In genomic region chr2:68411397-68412126, GRCh38 we compare ENCODE assay signal across 11 cellular contexts. TPM values are rescaled to one million over a fixed set of nuclear protein-coding genes. Genes with fewer than 3 reads are reported as not detected.
A peak's percentile ranks its signal among the peaks of the same experiment; 100 is the strongest.
DNase-seq lines count a peak whose midpoint lies in the region; ATAC-seq, FAIRE-seq and TF ChIP-seq lines count a peak whose summit lies in the region.
"Had no signal": no experiment of that assay in that cellular context is flagged by ENCODE, and none has a peak within 500 bp of the region (broad histone marks: within the 10 kb centered on the region; RNA-seq: fewer than 3 reads in every experiment).

No MANE protein-coding gene starts in this region.

- H3K4me3 ChIP-seq in gastrocnemius medialis (no peak overlapping the region), mammary epithelial cell (replicated peaks in 1 of 3; ENCODE audit: insufficient read depth in 1 of 3, low read depth in 2 of 3, low read length in 3 of 3) (no peak overlapping the region)

- no peak for TF ChIP-seq POLR2A in gastrocnemius medialis (IDR thresholded peaks at IDR 0.05)

- H3K23me2 ChIP-seq in H9 (ENCODE audit: insufficient read length, low read depth, low read length, poor library complexity, severe bottlenecking), result no peaks in the 10 kb centered on the region

- no peak overlapping the region for H2BK120ac ChIP-seq in H9 (ENCODE audit: low read depth, low read length, poor library complexity, severe bottlenecking)

- no peak overlapping the region for H2AK5ac ChIP-seq in H9 (ENCODE audit: insufficient read length, low read length)

- H3T11ph ChIP-seq in H9 (ENCODE audit: low read length), result no peak overlapping the region

- intact Hi-C loops in gastrocnemius medialis (cut with DNase I; ENCODE audit: low total_unique reads), result no loop called here
- intact Hi-C loops in mammary epithelial cell (cut with micrococcal nuclease), result no loop called here

- H3K56ac ChIP-seq in H9 (ENCODE audit: insufficient read length, low read depth, low read length), result no peak overlapping the region

- in situ Hi-C loops in gastrocnemius medialis (cut with MboI; ENCODE audit: low sequenced_read_pairs in 4 of 4), result no loop called here
- in situ Hi-C loops in mammary epithelial cell (cut with MboI; ENCODE audit: low sequenced_read_pairs in 2 of 2), result no loop called here

- H3K36me3 Mint-ChIP-seq in H9 (ENCODE audit: insufficient read depth in 1 of 3, low read depth in 3 of 3), result no peaks in the 10 kb centered on the region

- peaks cover 3 to 4% of the 10 kb centered on the region in 2 experiments; a peak in 2 of 4 replicates for H3K4me1 Mint-ChIP-seq in H9

- DNase-seq in gastrocnemius medialis (no peak), mammary epithelial cell (no peak), H9 (no peak), HTR-8/SVneo (ENCODE audit: insufficient read length, low spot score) (no peak)
- DNase-seq: NCI-H1694 treated with DMSO at 0.1 percent for 48 hours had no signal

- no peaks in the 10 kb centered on the region for H3K79me1 ChIP-seq in H9 (ENCODE audit: insufficient read depth, low read depth, low read length, poor library complexity, severe bottlenecking)

- H2BK5ac ChIP-seq in H9 (ENCODE audit: insufficient read length, low read length), result no peak overlapping the region

- H3K36me3 ChIP-seq in gastrocnemius medialis (no peaks in the 10 kb centered on the region), mammary epithelial cell (ENCODE audit: insufficient read depth, low read length) (no peaks in the 10 kb centered on the region)

- H3K18ac ChIP-seq in H9 (ENCODE audit: insufficient read length, low read depth, low read length), result no peak overlapping the region

- H3K9me3 Mint-ChIP-seq in H9, result no peaks in the 10 kb centered on the region

- H4K91ac ChIP-seq in H9 (ENCODE audit: insufficient read length, low read depth, low read length), result no peak overlapping the region

- TF ChIP-seq CTCF in gastrocnemius medialis (IDR thresholded peaks at IDR 0.05 in 4 of 5, conservative IDR thresholded peaks at IDR 0.05 in 1 of 5) (no peak), mammary epithelial cell (conservative IDR thresholded peaks at IDR 0.05 in 1 of 2, IDR thresholded peaks at IDR 0.05 in 1 of 2; ENCODE audit: extremely low read depth in 1 of 2, insufficient read depth in 1 of 2, low read depth in 1 of 2, low read length in 2 of 2) (no peak), H9 (conservative IDR thresholded peaks at IDR 0.05) (no peak)

- H3K9me3 ChIP-seq in gastrocnemius medialis, result no peaks in the 10 kb centered on the region
- H3K9me3 ChIP-seq in mammary epithelial cell (replicated peaks; ENCODE audit: insufficient read depth, low read length), result no peaks in the 10 kb centered on the region
- H3K9me3 ChIP-seq in H9 (ENCODE audit: control insufficient read depth, low read depth, low read length), result no peaks in the 10 kb centered on the region

- H3K4me1 ChIP-seq in gastrocnemius medialis (no peaks in the 10 kb centered on the region), mammary epithelial cell (ENCODE audit: insufficient read depth, low read length) (no peaks in the 10 kb centered on the region), H9 (ENCODE audit: insufficient read depth, low read length) (no peaks in the 10 kb centered on the region)

- no peak overlapping the region for H3K4me3 Mint-ChIP-seq in H9

- H3K27me3 ChIP-seq in gastrocnemius medialis (no peaks in the 10 kb centered on the region), mammary epithelial cell (ENCODE audit: insufficient read depth, low read length) (no peaks in the 10 kb centered on the region), H9 (ENCODE audit: insufficient read depth, low read length) (no peaks in the 10 kb centered on the region)

- BruUV-seq in mammary epithelial cell (replicated peaks; lab: Mats Ljungman, UMichigan), result no TSS peak

- no peak overlapping the region for H3K4ac ChIP-seq in H9 (ENCODE audit: low read depth, low read length)

- no peak for FAIRE-seq in HTR-8/SVneo (lab: Jason Lieb, UNC)
- FAIRE-seq: keratinocyte had no signal

- peak overlapping the region in 1 of 3 experiments; percentile 9; a peak in 1 of 7 replicates for H3K27ac Mint-ChIP-seq in H9

- no peak overlapping the region for H3K27ac ChIP-seq in gastrocnemius medialis
- no peak overlapping the region for H3K27ac ChIP-seq in mammary epithelial cell (ENCODE audit: insufficient read depth, low read depth, low read length)
- no peak overlapping the region for H3K27ac ChIP-seq in H9 (ENCODE audit: insufficient read length, low read depth, low read length)

- dilution Hi-C loops in mammary epithelial cell (cut with HindIII; ENCODE audit: low sequenced_read_pairs), result no loop called here

- no peak overlapping the region for H3K23ac ChIP-seq in H9 (ENCODE audit: insufficient read length, low read depth, low read length)

- no peak overlapping the region for H4K5ac ChIP-seq in H9 (ENCODE audit: insufficient read length, low read depth, low read length)

- no peak overlapping the region for H3K14ac ChIP-seq in H9 (ENCODE audit: insufficient read depth, low read length)

- H3K27me3 Mint-ChIP-seq in H9 (ENCODE audit: low read depth), result peaks cover 19% of the 10 kb centered on the region

- H2BK20ac ChIP-seq in H9 (ENCODE audit: low read depth, low read length, poor library complexity, severe bottlenecking), result no peak overlapping the region

- H2BK12ac ChIP-seq in H9 (ENCODE audit: insufficient read length, low read depth, low read length), result no peak overlapping the region

- H4K8ac ChIP-seq in H9 (replicated peaks; ENCODE audit: insufficient read length, low read depth, low read length), result no peak overlapping the region

- ATAC-seq in GM18861 (IDR thresholded peaks at IDR 0.05; ENCODE audit: unreplicated experiment), result peak; percentile 92
- peak; percentile 91 for ATAC-seq in HG02571 (IDR thresholded peaks at IDR 0.05; ENCODE audit: unreplicated experiment)
- peak; percentile 81 for ATAC-seq in HG03575 (IDR thresholded peaks at IDR 0.05; ENCODE audit: extremely low read depth, insufficient number of reproducible peaks, low FRiP score, unreplicated experiment)
- peak; percentile 36 for ATAC-seq in esophagus mucosa
- no peak for ATAC-seq in gastrocnemius medialis
- ATAC-seq: activated CD4-positive, CD25-positive, alpha-beta regulatory T cell treated with anti-CD3 and anti-CD28 coated beads, Interleukin-2, amount 50 U/mL, for 24 hours had no signal

- H4K20me1 ChIP-seq in mammary epithelial cell (ENCODE audit: insufficient read depth, low read length), result no peaks in the 10 kb centered on the region
- H4K20me1 ChIP-seq in H9 (ENCODE audit: control insufficient read depth, insufficient read depth, insufficient read length), result no peaks in the 10 kb centered on the region

- H3K79me2 ChIP-seq in mammary epithelial cell (ENCODE audit: insufficient read depth, low read length) (no peaks in the 10 kb centered on the region), H9 (ENCODE audit: insufficient read depth, low read length) (no peaks in the 10 kb centered on the region)

- H2AFZ ChIP-seq in mammary epithelial cell (ENCODE audit: low read depth, low read length) (no peak overlapping the region), H9 (ENCODE audit: low read length) (no peak overlapping the region)

- H3K9ac ChIP-seq in mammary epithelial cell (ENCODE audit: insufficient read depth, low read length) (no peak overlapping the region), H9 (ENCODE audit: extremely low read depth, insufficient read length, low read length) (no peak overlapping the region)

- WGBS in mammary epithelial cell (ENCODE audit: low coverage, missing lambda C conversion rate), result 60% methylated on average over 4 of the region's 4 CpGs
- 100% methylated on average over 1 of the region's 4 CpGs for WGBS in H9 (ENCODE audit: extremely low coverage, insufficient read length, low lambda C conversion rate)

- H2BK15ac ChIP-seq in H9 (ENCODE audit: low read depth, low read length), result no peak overlapping the region

- CTCF ChIA-PET in mammary epithelial cell (lab: Charles Lee; ENCODE audit: low non-redundant PET), result no interaction called here

- H3K4me2 ChIP-seq in mammary epithelial cell (ENCODE audit: insufficient read depth, low read depth, low read length) (no peak overlapping the region), H9 (ENCODE audit: insufficient read depth, insufficient read length, low read length) (no peak overlapping the region)

RNA-seq across cellular contexts. Expression of gene PLEK, which starts 46.5 kb away (rescaled TPM):
- 1.00 TPM for total RNA-seq in esophagus mucosa
- 1 to 10 TPM in 3 of 4 donors, under 1 TPM in 1; 0.68 to 4.7 (median 2.2) TPM for total RNA-seq in gastrocnemius medialis
- total RNA-seq in mammary epithelial cell, result under 1 TPM in 1 of 2 donors, not detected in 1; 0.09 TPM
- 0.07 TPM for polyA plus RNA-seq in mammary epithelial cell
- polyA minus RNA-seq in mammary epithelial cell, result not detected
- total RNA-seq in H9 (2021), result not detected in 2 replicates

RNA-seq across cellular contexts. Expression of gene FBXO48, which starts 55.5 kb away (rescaled TPM):
- total RNA-seq in esophagus mucosa, result 1.00 TPM
- 1 to 10 TPM; 1.1 to 1.9 (median 1.5) TPM for total RNA-seq in gastrocnemius medialis
- 1 to 10 TPM; 1.3 to 1.6 TPM for total RNA-seq in mammary epithelial cell
- polyA plus RNA-seq in mammary epithelial cell, result 0.78 TPM
- 3.0 TPM for polyA minus RNA-seq in mammary epithelial cell
- 1.3 and 1.4 TPM in 2 replicates for total RNA-seq in H9 (2021)

RNA-seq across cellular contexts. Expression of gene APLF, which starts 55.8 kb away (rescaled TPM):
- total RNA-seq in esophagus mucosa (4.2 TPM), gastrocnemius medialis (1 to 10 TPM; 2.3 to 4.8 (median 3.5) TPM), mammary epithelial cell (1 to 10 TPM; 3.7 to 4.8 TPM), H9 (2021) (3.6 and 3.7 TPM in 2 replicates)
- polyA plus RNA-seq in mammary epithelial cell, result 0.97 TPM
- 6.1 TPM for polyA minus RNA-seq in mammary epithelial cell

Comparison
In these comparisons a context has a peak if more than half of its experiments do, and no peak if none do; other contexts are left out.
1. ATAC-seq: peak in GM18861 (single experiment), HG02571 (single experiment), HG03575 (single experiment) and esophagus mucosa (single experiment); none in gastrocnemius medialis (0 of 2).